Comparison of ENCODE assay signal across 11 cellular contexts in the genomic region with DNA sequence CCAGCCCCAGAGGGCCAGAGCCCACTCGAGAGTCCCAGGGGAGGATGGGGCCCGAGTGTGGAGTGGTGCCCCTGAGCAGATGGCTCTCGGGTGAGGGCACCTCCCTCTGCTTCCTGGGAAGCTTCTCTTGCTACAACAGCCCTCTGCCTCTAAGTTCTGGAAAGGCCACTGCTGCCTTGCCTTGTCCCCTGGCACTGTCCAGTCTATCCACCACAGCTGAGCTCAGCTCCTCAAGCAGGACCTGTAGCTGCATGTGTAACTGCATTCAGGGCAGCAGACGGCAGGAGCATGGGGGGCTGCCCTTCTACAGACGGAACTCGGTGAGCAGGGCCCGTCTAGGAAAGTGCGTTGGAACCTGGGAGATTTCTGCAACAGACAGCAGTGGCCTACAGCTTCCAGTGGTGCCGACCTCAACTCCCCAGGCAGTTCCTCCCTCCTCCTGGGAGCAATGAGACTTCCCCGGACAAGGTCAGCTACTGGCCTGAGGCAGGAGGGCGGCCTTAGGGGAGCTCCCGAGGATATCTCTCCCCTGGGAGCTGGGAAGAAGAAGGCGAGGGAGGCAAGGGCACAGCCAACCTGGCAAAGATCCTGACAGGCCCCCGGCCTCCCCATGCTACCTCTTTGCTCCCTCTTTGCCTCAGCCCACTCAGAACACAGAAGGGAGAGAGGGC.
DNase-seq lines count a peak whose midpoint lies in the region; ATAC-seq and TF ChIP-seq lines count a peak whose summit lies in the region.
"Had no signal": no experiment of that assay in that cellular context is flagged by ENCODE, and none has a peak within 500 bp of the region (broad histone marks: within the 10 kb centered on the region; RNA-seq: fewer than 3 reads in every experiment).

No MANE protein-coding gene starts in this region.

- H3K36me3 ChIP-seq in CD4-positive, CD25-positive, alpha-beta regulatory T cell (ENCODE audit: control insufficient read depth, insufficient read depth, low read length): no peaks in the 10 kb centered on the region

- no peak overlapping the region for H3K4me3 ChIP-seq in CD4-positive, CD25-positive, alpha-beta regulatory T cell (ENCODE audit: low read depth, low read length)
- H3K4me3 ChIP-seq: GM23248 had no signal

- peaks cover 18% of the 10 kb centered on the region for H3K4me1 ChIP-seq in CD4-positive, CD25-positive, alpha-beta regulatory T cell (ENCODE audit: control insufficient read depth, insufficient read depth, low read length, poor library complexity, severe bottlenecking)

- DNase-seq in CD4-positive, CD25-positive, alpha-beta regulatory T cell: no peak
- DNase-seq in HFFc6 (no peak), RPMI8226 (no peak), NCI-H510A treated with DMSO at 0.1 percent for 48 hours (lab: John Stamatoyannopoulos, UW) (no peak)
- DNase-seq in central memory CD8-positive, alpha-beta T cell (ENCODE audit: low spot score in 2 of 2): no peak
- no peak for DNase-seq in natural killer cell treated with Interleukin-12 subunit alpha and Interleukin-12 subunit beta and Interleukin-15 and Interleukin-18, amount 100 ng/mL, for 72 hours (ENCODE audit: low spot score)
- DNase-seq in stimulated activated CD4-positive, alpha-beta T cell treated with anti-CD3 and anti-CD28 coated beads, Interleukin-4, amount 100 ng/mL, for 4 hours: no peak
- DNase-seq: amniotic stem cell, NCI-H2029 had no signal

- peak overlapping the region in 1 of 4 donors; percentile 7 for H3K4me3 Mint-ChIP-seq in CD4-positive, CD25-positive, alpha-beta regulatory T cell
- no peak overlapping the region for H3K4me3 Mint-ChIP-seq in HFFc6
- H3K4me3 Mint-ChIP-seq in central memory CD8-positive, alpha-beta T cell: no peak overlapping the region
- H3K4me3 Mint-ChIP-seq in natural killer cell treated with Interleukin-12 subunit alpha and Interleukin-12 subunit beta and Interleukin-15 and Interleukin-18, amount 100 ng/mL, for 72 hours: no peak overlapping the region

- peaks cover 0 to 29% (median 8%) of the 10 kb centered on the region in 4 donors for H3K4me1 Mint-ChIP-seq in CD4-positive, CD25-positive, alpha-beta regulatory T cell
- H3K4me1 Mint-ChIP-seq in HFFc6 (ENCODE audit: low read depth): peaks cover 18% of the 10 kb centered on the region
- H3K4me1 Mint-ChIP-seq in central memory CD8-positive, alpha-beta T cell: peaks cover 27% of the 10 kb centered on the region
- H3K4me1 Mint-ChIP-seq in natural killer cell treated with Interleukin-12 subunit alpha and Interleukin-12 subunit beta and Interleukin-15 and Interleukin-18, amount 100 ng/mL, for 72 hours (ENCODE audit: low read depth in 2 of 2): peaks cover 8 to 23% of the 10 kb centered on the region in 2 donors

- no peak for TF ChIP-seq CTCF in HFFc6 (IDR thresholded peaks at IDR 0.05)

- peak overlapping the region in 2 of 3 donors; percentile 52 to 86 for H3K27ac Mint-ChIP-seq in CD4-positive, CD25-positive, alpha-beta regulatory T cell
- H3K27ac Mint-ChIP-seq in HFFc6: peak overlapping the region; percentile 13; the same call in 1 of the 2 replicates
- H3K27ac Mint-ChIP-seq in central memory CD8-positive, alpha-beta T cell (ENCODE audit: low read depth): peak overlapping the region; percentile 92
- peak overlapping the region; percentile 8 to 25 for H3K27ac Mint-ChIP-seq in natural killer cell treated with Interleukin-12 subunit alpha and Interleukin-12 subunit beta and Interleukin-15 and Interleukin-18, amount 100 ng/mL, for 72 hours

- H3K36me3 Mint-ChIP-seq in CD4-positive, CD25-positive, alpha-beta regulatory T cell: no peaks in the 10 kb centered on the region
- peaks cover 21% of the 10 kb centered on the region for H3K36me3 Mint-ChIP-seq in HFFc6 (ENCODE audit: low read depth)
- peaks cover 14% of the 10 kb centered on the region for H3K36me3 Mint-ChIP-seq in central memory CD8-positive, alpha-beta T cell (ENCODE audit: insufficient read depth)
- H3K36me3 Mint-ChIP-seq in natural killer cell treated with Interleukin-12 subunit alpha and Interleukin-12 subunit beta and Interleukin-15 and Interleukin-18, amount 100 ng/mL, for 72 hours: no peaks in the 10 kb centered on the region

- H3K27me3 Mint-ChIP-seq in CD4-positive, CD25-positive, alpha-beta regulatory T cell: no peaks in the 10 kb centered on the region
- no peaks in the 10 kb centered on the region; the same call in 1 of the 2 replicates for H3K27me3 Mint-ChIP-seq in HFFc6 (ENCODE audit: insufficient read depth)
- H3K27me3 Mint-ChIP-seq in central memory CD8-positive, alpha-beta T cell: no peaks in the 10 kb centered on the region
- H3K27me3 Mint-ChIP-seq in natural killer cell treated with Interleukin-12 subunit alpha and Interleukin-12 subunit beta and Interleukin-15 and Interleukin-18, amount 100 ng/mL, for 72 hours: no peaks in the 10 kb centered on the region

- H3K27me3 ChIP-seq in CD4-positive, CD25-positive, alpha-beta regulatory T cell (ENCODE audit: control insufficient read depth, insufficient read depth, low read length): no peaks in the 10 kb centered on the region

- H3K9me3 Mint-ChIP-seq in CD4-positive, CD25-positive, alpha-beta regulatory T cell: no peaks in the 10 kb centered on the region
- H3K9me3 Mint-ChIP-seq in HFFc6: no peaks in the 10 kb centered on the region
- H3K9me3 Mint-ChIP-seq in central memory CD8-positive, alpha-beta T cell: no peaks in the 10 kb centered on the region
- no peaks in the 10 kb centered on the region for H3K9me3 Mint-ChIP-seq in natural killer cell treated with Interleukin-12 subunit alpha and Interleukin-12 subunit beta and Interleukin-15 and Interleukin-18, amount 100 ng/mL, for 72 hours

- no peak for ATAC-seq in CD4-positive, CD25-positive, alpha-beta regulatory T cell (ENCODE audit: low read depth in 2 of 2)
- no peak for ATAC-seq in central memory CD8-positive, alpha-beta T cell (replicated peaks; ENCODE audit: extremely low read depth, poor library complexity, severe bottlenecking)
- peak in 1 of 2 donors; percentile 1 for ATAC-seq in natural killer cell treated with Interleukin-12 subunit alpha and Interleukin-12 subunit beta and Interleukin-15 and Interleukin-18, amount 100 ng/mL, for 72 hours
- ATAC-seq in GM19397 (IDR thresholded peaks at IDR 0.05; ENCODE audit: unreplicated experiment): no peak

- H3K9me3 ChIP-seq in CD4-positive, CD25-positive, alpha-beta regulatory T cell (ENCODE audit: control insufficient read depth in 2 of 2, low read length in 2 of 2): no peaks in the 10 kb centered on the region

- H3K27ac ChIP-seq in CD4-positive, CD25-positive, alpha-beta regulatory T cell (ENCODE audit: insufficient read depth, low read length, poor library complexity, severe bottlenecking): peak overlapping the region; percentile 79
- H3K27ac ChIP-seq: GM23248 had no signal

Comparison
In these comparisons a context has a peak if more than half of its experiments do, and no peak if none do; other contexts are left out.
1. H3K27ac Mint-ChIP-seq: peak in every context shown above with its lines; median percentile 92 in central memory CD8-positive, alpha-beta T cell; 69 in CD4-positive, CD25-positive, alpha-beta regulatory T cell; 16 in natural killer cell treated with Interleukin-12 subunit alpha and Interleukin-12 subunit beta and Interleukin-15 and Interleukin-18, amount 100 ng/mL, for 72 hours; 13 in HFFc6.